Comparison of ENCODE assay signal across 8 cellular contexts in genomic region chr12:48852734-48853168, GRCh38. TPM values are rescaled to one million over a fixed set of nuclear protein-coding genes. Genes with fewer than 3 reads are reported as not detected.
DNase-seq lines count a peak whose midpoint lies in the region; ATAC-seq and TF ChIP-seq lines count a peak whose summit lies in the region.

No MANE protein-coding gene starts in this region.

- peaks cover 11% of the 10 kb centered on the region for H3K36me3 ChIP-seq in CD4-positive, CD25-positive, alpha-beta regulatory T cell (ENCODE audit: control insufficient read depth, insufficient read depth, low read length)

- H3K4me3 Mint-ChIP-seq in CD4-positive, CD25-positive, alpha-beta regulatory T cell: peak overlapping the region; percentile 91 to 98 (median 94)
- H3K4me3 Mint-ChIP-seq in brain: peak overlapping the region; percentile 84 to 99 (median 98)
- peak overlapping the region; percentile 98 for H3K4me3 Mint-ChIP-seq in mesothelial cell of epicardium

- TF ChIP-seq CTCF in brain (conservative IDR thresholded peaks at IDR 0.05) (no peak), mesothelial cell of epicardium (IDR thresholded peaks at IDR 0.05; ENCODE audit: unreplicated experiment) (no peak)

- no peak for ATAC-seq in CD4-positive, CD25-positive, alpha-beta regulatory T cell (ENCODE audit: low read depth in 2 of 2)
- ATAC-seq in HG03196 (IDR thresholded peaks at IDR 0.05; ENCODE audit: unreplicated experiment): peak; percentile 5

- peaks cover 23% of the 10 kb centered on the region for H3K4me1 ChIP-seq in CD4-positive, CD25-positive, alpha-beta regulatory T cell (ENCODE audit: control insufficient read depth, insufficient read depth, low read length, poor library complexity, severe bottlenecking)

- peak overlapping the region; percentile 89 for H3K27ac ChIP-seq in CD4-positive, CD25-positive, alpha-beta regulatory T cell (ENCODE audit: insufficient read depth, low read length, poor library complexity, severe bottlenecking)

- peak overlapping the region; percentile 96 for H3K4me3 ChIP-seq in CD4-positive, CD25-positive, alpha-beta regulatory T cell (ENCODE audit: low read depth, low read length)

- no peaks in the 10 kb centered on the region for H3K27me3 ChIP-seq in CD4-positive, CD25-positive, alpha-beta regulatory T cell (ENCODE audit: control insufficient read depth, insufficient read depth, low read length)

- H3K27me3 Mint-ChIP-seq in CD4-positive, CD25-positive, alpha-beta regulatory T cell: no peaks in the 10 kb centered on the region
- H3K27me3 Mint-ChIP-seq in brain (no peaks in the 10 kb centered on the region), mesothelial cell of epicardium (ENCODE audit: low read depth) (no peaks in the 10 kb centered on the region)

- no peak for DNase-seq in CD4-positive, CD25-positive, alpha-beta regulatory T cell
- DNase-seq in mesothelial cell of epicardium (ENCODE audit: low spot score in 2 of 2, unreplicated experiment in 2 of 2) (no peak), glomerular visceral epithelial cell (ENCODE audit: extremely low spot score) (no peak), hippocampal formation (lab: John Stamatoyannopoulos, UW) (no peak), OCI-M1 (lab: John Stamatoyannopoulos, UW) (no peak)
- DNase-seq in effector CD8-positive, alpha-beta T cell (lab: John Stamatoyannopoulos, UW): no peak

- H3K4me1 Mint-ChIP-seq in CD4-positive, CD25-positive, alpha-beta regulatory T cell: peaks cover 22 to 48% (median 33%) of the 10 kb centered on the region in 4 donors
- peaks cover 32% of the 10 kb centered on the region for H3K4me1 Mint-ChIP-seq in brain
- peaks cover 23% of the 10 kb centered on the region for H3K4me1 Mint-ChIP-seq in mesothelial cell of epicardium

- peak overlapping the region; percentile 99 to 100 (median 99) for H3K27ac Mint-ChIP-seq in CD4-positive, CD25-positive, alpha-beta regulatory T cell
- H3K27ac Mint-ChIP-seq in brain (peak overlapping the region; percentile 72 to 99 (median 94)), mesothelial cell of epicardium (peak overlapping the region; percentile 96)

- no peaks in the 10 kb centered on the region for H3K9me3 ChIP-seq in CD4-positive, CD25-positive, alpha-beta regulatory T cell (ENCODE audit: control insufficient read depth in 2 of 2, low read length in 2 of 2)

- no peaks in the 10 kb centered on the region for H3K9me3 Mint-ChIP-seq in CD4-positive, CD25-positive, alpha-beta regulatory T cell
- H3K9me3 Mint-ChIP-seq in brain (no peaks in the 10 kb centered on the region), mesothelial cell of epicardium (no peaks in the 10 kb centered on the region)

- H3K36me3 Mint-ChIP-seq in CD4-positive, CD25-positive, alpha-beta regulatory T cell: peaks cover 5% of the 10 kb centered on the region
- H3K36me3 Mint-ChIP-seq in brain (peaks cover 15% of the 10 kb centered on the region), mesothelial cell of epicardium (peaks cover 2% of the 10 kb centered on the region)

RNA-seq across cellular contexts. Expression of gene DDX23, which starts 0.8 kb away (rescaled TPM):
- total RNA-seq in CD4-positive, CD25-positive, alpha-beta regulatory T cell: 96.3 TPM
- 10 to 100 TPM; 30.5 to 40.4 (median 34.7) TPM for polyA plus RNA-seq in CD4-positive, CD25-positive, alpha-beta regulatory T cell
- polyA plus RNA-seq in brain (ENCODE audit: insufficient read depth, low read depth, low replicate concordance): 92.9 TPM
- total RNA-seq in mesothelial cell of epicardium: 88.5 to 106 TPM (median 97.9 TPM) in 3 replicates

RNA-seq across cellular contexts. Expression of gene RND1, which starts 12.9 kb away (rescaled TPM):
- 7.3 TPM for total RNA-seq in CD4-positive, CD25-positive, alpha-beta regulatory T cell
- under 1 TPM; 0.13 to 0.63 (median 0.42) TPM for polyA plus RNA-seq in CD4-positive, CD25-positive, alpha-beta regulatory T cell
- polyA plus RNA-seq in brain (ENCODE audit: insufficient read depth, low read depth, low replicate concordance): 11.6 TPM
- total RNA-seq in mesothelial cell of epicardium: 14.9 to 15.8 TPM (median 15.0 TPM) in 3 replicates

RNA-seq across cellular contexts. Expression of gene CACNB3, which starts 34.5 kb away (rescaled TPM):
- total RNA-seq in CD4-positive, CD25-positive, alpha-beta regulatory T cell: 9.1 TPM
- polyA plus RNA-seq in CD4-positive, CD25-positive, alpha-beta regulatory T cell: 1 to 10 TPM in 2 of 4 donors, under 1 TPM in 2; 0.32 to 2.3 (median 0.83) TPM
- polyA plus RNA-seq in brain (ENCODE audit: insufficient read depth, low read depth, low replicate concordance): 113 TPM
- total RNA-seq in mesothelial cell of epicardium: 107 to 114 TPM (median 113 TPM) in 3 replicates

Comparison
In these comparisons a context has a peak if more than half of its experiments do, and no peak if none do; other contexts are left out.
1. RNA of gene CACNB3, which starts 34.5 kb away (total RNA-seq): 107 to 114 TPM in mesothelial cell of epicardium; 9.1 TPM in CD4-positive, CD25-positive, alpha-beta regulatory T cell (single experiment); every median in the first group is over 10 times any median in the second.
2. Peak in every context shown above with its lines, with median percentiles within 50 percentile points of each other: H3K27ac Mint-ChIP-seq and H3K4me3 Mint-ChIP-seq.